In the genomic region with DNA sequence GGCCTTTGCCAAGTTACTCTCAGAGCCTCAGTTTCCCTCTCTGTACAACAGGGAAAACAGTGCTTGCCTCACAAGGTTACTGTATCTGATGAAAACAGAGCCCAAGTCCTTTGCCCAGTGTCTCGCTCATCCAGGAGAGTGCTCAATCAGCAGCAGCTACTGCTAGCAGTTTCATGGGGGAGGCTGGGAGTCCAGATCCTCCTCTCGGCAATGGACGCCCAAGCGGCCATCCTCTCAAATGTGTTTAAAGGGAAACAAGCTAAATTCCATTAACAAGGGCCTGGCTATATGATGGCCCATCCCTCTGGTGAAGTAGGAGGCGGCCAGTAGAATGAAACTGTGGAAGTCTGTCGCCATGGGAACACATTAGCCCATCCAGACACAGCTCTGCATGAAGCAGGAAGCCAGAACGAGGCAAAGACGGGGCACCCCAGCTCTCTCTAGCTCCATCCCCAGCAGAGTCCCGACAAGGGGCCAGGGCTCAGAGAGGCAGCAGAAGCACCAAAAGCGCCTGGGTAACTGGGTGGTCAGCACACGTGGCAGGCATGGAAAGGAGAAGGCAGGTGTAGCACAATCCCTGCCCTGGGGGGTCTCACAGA, we compare ENCODE assay signal across 10 cellular contexts. TPM values are rescaled to one million over a fixed set of nuclear protein-coding genes. Genes with fewer than 3 reads are reported as not detected.
A peak's percentile ranks its signal among the peaks of the same experiment; 100 is the strongest.
DNase-seq lines count a peak whose midpoint lies in the region; ATAC-seq and TF ChIP-seq lines count a peak whose summit lies in the region.
"Had no signal": no experiment of that assay in that cellular context is flagged by ENCODE, and none has a peak within 500 bp of the region (broad histone marks: within the 10 kb centered on the region; RNA-seq: fewer than 3 reads in every experiment).

No MANE protein-coding gene starts in this region.

- peaks cover 87% of the 10 kb centered on the region for H3K4me1 Mint-ChIP-seq in activated CD8-positive, alpha-beta memory T cell treated with anti-CD3 and anti-CD28 coated beads, Interleukin-2, amount 10 ng/mL, durations not matched to agents 7 days and 5 days
- peaks cover 49% of the 10 kb centered on the region for H3K4me1 Mint-ChIP-seq in type B pancreatic cell (ENCODE audit: unreplicated experiment)

- TF ChIP-seq POLR2A in breast epithelium (IDR thresholded peaks at IDR 0.05) (no peak), erythroblast (IDR thresholded peaks at IDR 0.05; ENCODE audit: low read length) (no peak)

- no peak for ATAC-seq in activated CD8-positive, alpha-beta memory T cell treated with anti-CD3 and anti-CD28 coated beads, Interleukin-2, amount 10 ng/mL, durations not matched to agents 7 days and 5 days
- peak; percentile 15 for ATAC-seq in mucosa of descending colon
- ATAC-seq: Panc1 had no signal

- no peak for DNase-seq in activated CD8-positive, alpha-beta memory T cell treated with anti-CD3 and anti-CD28 coated beads, Interleukin-2, amount 10 ng/mL, durations not matched to agents 7 days and 5 days
- DNase-seq in activated CD8-positive, alpha-beta memory T cell treated with anti-CD3 and anti-CD28 coated beads for 24 hours: no peak
- DNase-seq in breast epithelium (ENCODE audit: low spot score in 2 of 2) (no peak), mucosa of descending colon (peak in 1 of 3 donors; percentile 44), type B pancreatic cell (ENCODE audit: extremely low spot score, unreplicated experiment) (no peak), H4 (ENCODE audit: low spot score) (no peak), erythroblast (lab: John Stamatoyannopoulos, UW) (no peak), DMS114 treated with DMSO at 0.1 percent for 48 hours (lab: John Stamatoyannopoulos, UW; ENCODE audit: unreplicated experiment) (no peak)
- DNase-seq: activated naive CD4-positive, alpha-beta T cell treated with Interleukin-2 at 50 U/mL for 16 hours had no signal

- peak overlapping the region; percentile 71 for H3K27ac Mint-ChIP-seq in activated CD8-positive, alpha-beta memory T cell treated with anti-CD3 and anti-CD28 coated beads, Interleukin-2, amount 10 ng/mL, durations not matched to agents 7 days and 5 days
- H3K27ac Mint-ChIP-seq in type B pancreatic cell: peak overlapping the region; percentile 61

- H3K4me3 ChIP-seq in breast epithelium (no peak overlapping the region), mucosa of descending colon (no peak overlapping the region)

- peaks cover 16% of the 10 kb centered on the region for H3K36me3 Mint-ChIP-seq in activated CD8-positive, alpha-beta memory T cell treated with anti-CD3 and anti-CD28 coated beads, Interleukin-2, amount 10 ng/mL, durations not matched to agents 7 days and 5 days
- H3K36me3 Mint-ChIP-seq in type B pancreatic cell: peaks cover 7% of the 10 kb centered on the region

- H3K9me3 ChIP-seq in breast epithelium: no peaks in the 10 kb centered on the region
- H3K9me3 ChIP-seq in mucosa of descending colon: no peaks in the 10 kb centered on the region

- TF ChIP-seq CTCF in breast epithelium (IDR thresholded peaks at IDR 0.05) (no peak), mucosa of descending colon (IDR thresholded peaks at IDR 0.05) (no peak), type B pancreatic cell (conservative IDR thresholded peaks at IDR 0.05) (no peak)

- H3K36me3 ChIP-seq in breast epithelium (no peaks in the 10 kb centered on the region), mucosa of descending colon (ENCODE audit: low read depth) (no peaks in the 10 kb centered on the region)

- CTCF ChIA-PET in activated CD8-positive, alpha-beta memory T cell treated with anti-CD3 and anti-CD28 coated beads, Interleukin-2, amount 10 ng/mL, durations not matched to agents 7 days and 5 days (lab: Charles Lee): interaction anchor here (1.2 to 10.8 kb wide), 3 partner anchors 9 to 32 kb away, joined by 3 to 76 read pairs (median 52); no protein-coding TSS in a partner anchor

- H3K4me1 ChIP-seq in breast epithelium (peaks cover 11 to 14% of the 10 kb centered on the region in 2 donors), mucosa of descending colon (ENCODE audit: low read depth) (peaks cover 55% of the 10 kb centered on the region)

- no peak overlapping the region for H3K4me3 Mint-ChIP-seq in activated CD8-positive, alpha-beta memory T cell treated with anti-CD3 and anti-CD28 coated beads, Interleukin-2, amount 10 ng/mL, durations not matched to agents 7 days and 5 days
- H3K4me3 Mint-ChIP-seq in type B pancreatic cell: peak overlapping the region; percentile 33

- H3K27me3 ChIP-seq in breast epithelium: no peaks in the 10 kb centered on the region

- H3K9me3 Mint-ChIP-seq in activated CD8-positive, alpha-beta memory T cell treated with anti-CD3 and anti-CD28 coated beads, Interleukin-2, amount 10 ng/mL, durations not matched to agents 7 days and 5 days (ENCODE audit: low read depth): no peaks in the 10 kb centered on the region
- no peaks in the 10 kb centered on the region for H3K9me3 Mint-ChIP-seq in type B pancreatic cell

- intact Hi-C loops in breast epithelium (cut with DNase I; ENCODE audit: low total_unique reads): loop anchor here (5.0 kb wide), 1 partner anchor 33 kb away; the partner anchor contains the start of gene FAM53B
- intact Hi-C loops in mucosa of descending colon (cut with DNase I, micrococcal nuclease): no loop called here

- no peaks in the 10 kb centered on the region for H3K27me3 Mint-ChIP-seq in activated CD8-positive, alpha-beta memory T cell treated with anti-CD3 and anti-CD28 coated beads, Interleukin-2, amount 10 ng/mL, durations not matched to agents 7 days and 5 days
- H3K27me3 Mint-ChIP-seq in type B pancreatic cell: no peaks in the 10 kb centered on the region

- peak overlapping the region; percentile 73 to 85 for H3K27ac ChIP-seq in breast epithelium

RNA-seq across cellular contexts. Expression of gene FAM53B, which starts 35.2 kb away (rescaled TPM):
- 10 to 100 TPM; 33.5 to 45.5 TPM for total RNA-seq in activated CD8-positive, alpha-beta memory T cell treated with anti-CD3 and anti-CD28 coated beads, Interleukin-2, amount 10 ng/mL, durations not matched to agents 7 days and 5 days
- total RNA-seq in breast epithelium (10 to 100 TPM; 17.0 to 39.7 (median 22.8) TPM), mucosa of descending colon (10 to 100 TPM; 37.2 to 48.0 (median 44.2) TPM), type B pancreatic cell (ENCODE audit: low replicate concordance) (25.9 and 35.9 TPM in 2 replicates)
- 7.4 and 10.5 TPM in 2 replicates for total RNA-seq in H4 (2014; rRNA removed; shearing (Covaris generic))
